ENCODE assay signal across 8 cellular contexts in genomic region chr9:91948423-91949292, GRCh38. TPM values are rescaled to one million over a fixed set of nuclear protein-coding genes. Genes with fewer than 3 reads are reported as not detected.
A peak's percentile ranks its signal among the peaks of the same experiment; 100 is the strongest.
DNase-seq lines count a peak whose midpoint lies in the region; ATAC-seq, FAIRE-seq and TF ChIP-seq lines count a peak whose summit lies in the region.

No MANE protein-coding gene starts in this region.

- no peak for FAIRE-seq in HTR-8/SVneo (lab: Jason Lieb, UNC)

- no peak for DNase-seq in BJ (ENCODE audit: low read depth)
- DNase-seq in HTR-8/SVneo (ENCODE audit: insufficient read length, low spot score) = peak; percentile 55
- DNase-seq in activated CD8-positive, alpha-beta memory T cell treated with anti-CD3 and anti-CD28 coated beads for 24 hours = peak; percentile 61
- DNase-seq in hypothalamus (lab: John Stamatoyannopoulos, UW) = no peak
- no peak for DNase-seq in NCI-H128 (lab: John Stamatoyannopoulos, UW; ENCODE audit: unreplicated experiment)
- DNase-seq in T1000 (lab: John Stamatoyannopoulos, UW) = no peak

- H3K27me3 ChIP-seq in BJ (ENCODE audit: control insufficient read depth, insufficient read depth, low read length) = peaks cover 17% of the 10 kb centered on the region
- H3K27me3 ChIP-seq in gastroesophageal sphincter = peaks cover 25% of the 10 kb centered on the region
- no peaks in the 10 kb centered on the region for H3K27me3 ChIP-seq in parathyroid adenoma (ENCODE audit: control insufficient read depth, insufficient read depth, low read length)

- H2AFZ ChIP-seq in parathyroid adenoma = peak overlapping the region; percentile 58

- H3K36me3 ChIP-seq in BJ (ENCODE audit: control insufficient read depth, insufficient read depth, low read length) = no peaks in the 10 kb centered on the region
- H3K36me3 ChIP-seq in gastroesophageal sphincter = no peaks in the 10 kb centered on the region
- H3K36me3 ChIP-seq in parathyroid adenoma (ENCODE audit: control insufficient read depth, insufficient read depth, low read length) = no peaks in the 10 kb centered on the region

- H3K4me3 ChIP-seq in BJ (ENCODE audit: low read depth, low read length) (peak overlapping the region; percentile 49), gastroesophageal sphincter (peak overlapping the region; percentile 79 to 83), parathyroid adenoma (ENCODE audit: low read depth, low read length) (peak overlapping the region; percentile 76)

- TF ChIP-seq CTCF in BJ (IDR thresholded peaks at IDR 0.05; ENCODE audit: insufficient read depth, low read depth, low read length) (peak; percentile 34), gastroesophageal sphincter (IDR thresholded peaks at IDR 0.05) (peak; percentile 31 to 75 (median 62)), parathyroid adenoma (IDR thresholded peaks at IDR 0.05) (no peak)

- ATAC-seq in gastroesophageal sphincter = peak; percentile 70

- H3K9me3 ChIP-seq in gastroesophageal sphincter (peaks cover 0 to 6% (median 0%) of the 10 kb centered on the region in 3 donors), parathyroid adenoma (ENCODE audit: control insufficient read depth, low read length) (no peaks in the 10 kb centered on the region)

- H3K9ac ChIP-seq in parathyroid adenoma = peak overlapping the region; percentile 8

- no peak for TF ChIP-seq EP300 in gastroesophageal sphincter (IDR thresholded peaks at IDR 0.05)

- peak overlapping the region; percentile 76 for H3K4me2 ChIP-seq in parathyroid adenoma (ENCODE audit: low read length)

- H3K27ac ChIP-seq in gastroesophageal sphincter (peak overlapping the region; percentile 80 to 96 (median 92)), parathyroid adenoma (peak overlapping the region; percentile 79)

- peaks cover 7% of the 10 kb centered on the region for H3K79me2 ChIP-seq in parathyroid adenoma

- CTCF ChIA-PET in BJ (lab: Yijun Ruan, JAX) = interaction anchor here (0.6 to 1.5 kb wide), 5 partner anchors 46 to 191 kb away, joined by 3 to 6 read pairs (median 3); no protein-coding TSS in a partner anchor

- 0 to 2% methylated on average over 3 to 13 of the region's 57 CpGs for WGBS in gastroesophageal sphincter (ENCODE audit: low coverage in 1 of 2), 2 donors

- TF ChIP-seq POLR2A in gastroesophageal sphincter (IDR thresholded peaks at IDR 0.05) = peak in 1 of 2 donors; percentile 29

- H3K4me1 ChIP-seq in gastroesophageal sphincter (peaks cover 4 to 80% (median 11%) of the 10 kb centered on the region in 3 donors), parathyroid adenoma (peaks cover 7% of the 10 kb centered on the region)

- POLR2A ChIA-PET in BJ (lab: Charles Lee) = no interaction called here

RNA-seq across cellular contexts. Expression of gene ROR2, which starts 1.4 kb away (rescaled TPM):
- polyA plus RNA-seq in BJ (2011; rRNA removed) = 0.59 and 1.1 TPM in 2 replicates
- 0.90 and 1.4 TPM in 2 replicates for polyA minus RNA-seq in BJ (2011; rRNA and poly(A)+ RNA removed)
- total RNA-seq in gastroesophageal sphincter = 10 to 100 TPM; 40.8 to 69.1 (median 63.2) TPM

Comparison
In these comparisons a context has a peak if more than half of its experiments do, and no peak if none do; other contexts are left out.
1. DNase-seq: peak in HTR-8/SVneo (single experiment) and activated CD8-positive, alpha-beta memory T cell treated with anti-CD3 and anti-CD28 coated beads for 24 hours (single experiment); none in BJ (single experiment), hypothalamus (0 of 51), NCI-H128 (single experiment) and T1000 (single experiment).
2. Peak in every context shown above with its lines, with median percentiles within 50 percentile points of each other: H3K4me3 ChIP-seq.